In the genomic region with DNA sequence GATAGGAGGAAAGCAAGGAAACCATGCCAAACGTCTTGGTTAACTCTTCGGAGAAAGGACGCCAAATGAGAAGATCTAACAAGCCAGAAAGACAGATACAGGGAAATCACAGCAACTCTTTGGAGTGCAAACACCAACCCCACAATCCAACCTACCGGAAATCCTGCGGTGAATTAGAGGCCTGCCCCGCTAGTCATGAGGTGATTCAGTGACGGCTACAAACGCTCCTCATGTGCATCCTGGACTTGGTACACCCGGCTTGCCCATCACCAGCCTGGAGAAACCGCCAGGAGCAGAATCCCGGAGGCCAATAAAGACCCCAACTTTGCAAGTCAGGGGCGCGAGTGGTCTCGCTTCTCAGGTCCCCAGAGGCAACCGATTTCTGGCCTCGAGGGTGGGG, we compare ENCODE assay signal across 8 cellular contexts. TPM values are rescaled to one million over a fixed set of nuclear protein-coding genes. Genes with fewer than 3 reads are reported as not detected.
DNase-seq lines count a peak whose midpoint lies in the region; ATAC-seq and TF ChIP-seq lines count a peak whose summit lies in the region.
"Not testable (repeated sequence)": the region's sequence is repeated elsewhere in the genome, so short reads cannot be mapped to it uniquely, and the experiment has no call there.

No MANE protein-coding gene starts in this region.

- not testable (repeated sequence) for DNase-seq in GM23338 (ENCODE audit: low spot score); PC-3; astrocyte of the spinal cord (ENCODE audit: low read depth, low spot score); foreskin fibroblast; nephron progenitor cell
- DNase-seq in activated CD8-positive, alpha-beta T cell treated with anti-CD3 and anti-CD28 coated beads for 36 hours = peak; percentile 55
- DNase-seq in stimulated activated CD8-positive, alpha-beta memory T cell treated with anti-CD3 and anti-CD28 coated beads, Interleukin-15, amount 100 ng/mL, for 1 hour (ENCODE audit: low read depth) = peak; percentile 1

- ATAC-seq in GM23338 (peak; percentile 23), PC-3 (peak; percentile 82)
- ATAC-seq in activated CD8-positive, alpha-beta T cell treated with anti-CD3 and anti-CD28 coated beads for 36 hours = peak; percentile 54

- H3K4me2 ChIP-seq in BLaER1 = not testable (repeated sequence)
- H3K4me2 ChIP-seq in GM23338 (peak overlapping the region; percentile 57; the same call in 1 of the 2 replicates), PC-3 (ENCODE audit: low read length) (peak overlapping the region; percentile 56)

- not testable (repeated sequence) for H3K9me3 ChIP-seq in BLaER1; PC-3 (ENCODE audit: low read length)

- TF ChIP-seq CTCF in GM23338 (conservative IDR thresholded peaks at IDR 0.05; ENCODE audit: low read depth in 2 of 2); PC-3 (conservative IDR thresholded peaks at IDR 0.05; ENCODE audit: low read depth, low read length); activated CD8-positive, alpha-beta T cell treated with anti-CD3 and anti-CD28 coated beads for 36 hours (IDR thresholded peaks at IDR 0.05); astrocyte of the spinal cord (IDR thresholded peaks at IDR 0.05; ENCODE audit: low read depth, low read length); foreskin fibroblast (IDR thresholded peaks at IDR 0.05; ENCODE audit: low read depth, low read length); nephron progenitor cell (IDR thresholded peaks at IDR 0.05): not testable (repeated sequence)

- not testable (repeated sequence) for H3K4me1 Mint-ChIP-seq in GM23338; activated CD8-positive, alpha-beta T cell treated with anti-CD3 and anti-CD28 coated beads for 36 hours (ENCODE audit: low read depth); nephron progenitor cell

- H4K20me1 ChIP-seq in BLaER1; GM23338 (replicated peaks; ENCODE audit: insufficient read depth); PC-3 (ENCODE audit: low read length): not testable (repeated sequence)

- intact Hi-C loops in PC-3 (cut with micrococcal nuclease); activated CD8-positive, alpha-beta T cell treated with anti-CD3 and anti-CD28 coated beads for 36 hours (cut with micrococcal nuclease): not testable (repeated sequence)

- not testable (repeated sequence) for H3K79me2 ChIP-seq in GM23338 (replicated peaks; ENCODE audit: insufficient read depth); PC-3 (ENCODE audit: low read length)

- not testable (repeated sequence) for H3K27ac ChIP-seq in BLaER1; GM23338 (ENCODE audit: low read depth); PC-3 (ENCODE audit: low read length)

- H3K27ac Mint-ChIP-seq in GM23338; activated CD8-positive, alpha-beta T cell treated with anti-CD3 and anti-CD28 coated beads for 36 hours; nephron progenitor cell: not testable (repeated sequence)

- not testable (repeated sequence) for H3K36me3 ChIP-seq in BLaER1; GM23338 (ENCODE audit: insufficient read depth); PC-3 (ENCODE audit: low read depth, low read length)

- POLR2A ChIA-PET in PC-3 (lab: Charles Lee; ENCODE audit: unreplicated experiment); activated CD8-positive, alpha-beta T cell treated with anti-CD3 and anti-CD28 coated beads for 36 hours (lab: Charles Lee): not testable (repeated sequence)

- H2AFZ ChIP-seq in GM23338; PC-3 (ENCODE audit: low read length): not testable (repeated sequence)

- H3K4me3 ChIP-seq in BLaER1 (peak overlapping the region; percentile 55; the same call in 1 of the 2 replicates), GM23338 (peak overlapping the region; percentile 41; the same call in 1 of the 2 replicates), PC-3 (ENCODE audit: low read length) (peak overlapping the region; percentile 60), astrocyte of the spinal cord (ENCODE audit: low read depth, low read length) (peak overlapping the region; percentile 42), foreskin fibroblast (ENCODE audit: low read depth in 1 of 2, low read length in 2 of 2) (peak overlapping the region; percentile 37 to 55)

- H3K4me3 Mint-ChIP-seq in GM23338 (peak overlapping the region; percentile 60; the same call in 2 of the 3 replicates), nephron progenitor cell (peak overlapping the region; percentile 67)
- peak overlapping the region; percentile 61 for H3K4me3 Mint-ChIP-seq in activated CD8-positive, alpha-beta T cell treated with anti-CD3 and anti-CD28 coated beads for 36 hours

- CTCF ChIA-PET in PC-3 (lab: Charles Lee); activated CD8-positive, alpha-beta T cell treated with anti-CD3 and anti-CD28 coated beads for 36 hours (lab: Charles Lee): not testable (repeated sequence)

- not testable (repeated sequence) for H3K9me3 Mint-ChIP-seq in GM23338; activated CD8-positive, alpha-beta T cell treated with anti-CD3 and anti-CD28 coated beads for 36 hours; nephron progenitor cell

- H3F3A ChIP-seq in GM23338 (replicated peaks; ENCODE audit: low read depth); PC-3 (ENCODE audit: low read length, unreplicated experiment): not testable (repeated sequence)

- not testable (repeated sequence) for H3K27me3 Mint-ChIP-seq in GM23338 (ENCODE audit: insufficient read depth, low read depth, poor library complexity); activated CD8-positive, alpha-beta T cell treated with anti-CD3 and anti-CD28 coated beads for 36 hours; nephron progenitor cell (ENCODE audit: low read depth, poor library complexity)

- not testable (repeated sequence) for H3K4me1 ChIP-seq in BLaER1; GM23338 (ENCODE audit: insufficient read depth); PC-3 (ENCODE audit: insufficient read depth, low read length)

- H3K9me2 ChIP-seq in GM23338 (ENCODE audit: insufficient read depth); PC-3 (replicated peaks; ENCODE audit: low read length): not testable (repeated sequence)

- in situ Hi-C loops in astrocyte of the spinal cord (cut with HindIII; ENCODE audit: low sequenced_read_pairs) = not testable (repeated sequence)

- TSS peak; percentile 67 for BruUV-seq in PC-3 (replicated peaks; lab: Mats Ljungman, UMichigan)

- H3K27me3 ChIP-seq in BLaER1; PC-3 (ENCODE audit: low read length): not testable (repeated sequence)
- peaks cover 18% of the 10 kb centered on the region for H3K27me3 ChIP-seq in GM23338 (ENCODE audit: insufficient read depth)

- H3K9ac ChIP-seq in BLaER1; PC-3 (ENCODE audit: low read length): not testable (repeated sequence)

- H3K36me3 Mint-ChIP-seq in GM23338 (ENCODE audit: low read depth); activated CD8-positive, alpha-beta T cell treated with anti-CD3 and anti-CD28 coated beads for 36 hours (ENCODE audit: low read depth); nephron progenitor cell (ENCODE audit: low read depth): not testable (repeated sequence)

RNA-seq across cellular contexts. Expression of gene NBPF9, which starts 0.8 kb away (rescaled TPM):
- 3.1 TPM in 2 replicates for total RNA-seq in GM23338 (2014; rRNA removed; shearing (Covaris generic))
- polyA plus RNA-seq in GM23338 (2016; fragmentation: Nextera tagmentation; extraction: Ambion mirVana) = 1.9 and 2.0 TPM in 2 replicates
- 15.7 and 18.2 TPM in 2 replicates for total RNA-seq in PC-3 (2014; rRNA removed)
- 10 to 100 TPM; 14.6 to 14.7 TPM for total RNA-seq in activated CD8-positive, alpha-beta T cell treated with anti-CD3 and anti-CD28 coated beads for 36 hours

Comparison
In these comparisons a context has a peak if more than half of its experiments do, and no peak if none do; other contexts are left out.
1. ATAC-seq: peak in every context shown above with its lines; median percentile 82 in PC-3; 54 in activated CD8-positive, alpha-beta T cell treated with anti-CD3 and anti-CD28 coated beads for 36 hours; 23 in GM23338.